In the genomic region with DNA sequence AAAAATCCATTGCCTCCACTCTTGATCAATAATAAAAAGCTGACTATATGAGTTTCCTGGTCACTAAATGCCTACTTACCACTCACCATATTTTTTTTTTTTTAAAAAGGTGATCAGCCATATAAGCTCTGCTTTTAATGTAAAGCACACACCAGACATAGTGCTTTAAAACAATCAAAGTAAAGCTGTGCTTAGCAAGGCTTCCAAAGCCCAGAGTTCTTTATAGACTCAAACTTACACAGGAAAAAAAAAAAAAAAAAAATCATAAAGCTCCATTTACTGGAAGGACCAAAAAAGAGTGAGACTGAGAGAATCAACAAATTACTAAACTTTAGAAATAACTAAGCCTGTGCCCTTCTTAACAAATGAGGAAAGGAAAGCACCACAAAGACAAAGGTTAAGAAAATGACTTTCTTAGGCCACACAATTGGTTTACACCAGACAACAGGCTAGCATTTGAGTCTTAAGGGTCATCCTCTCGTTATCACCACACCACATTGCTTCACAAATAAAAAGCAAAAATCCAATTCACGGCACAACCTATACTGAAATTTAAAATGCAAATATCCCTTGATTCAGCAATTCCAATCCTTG, we compare ENCODE assay signal across 1 cellular context.
TF ChIP-seq lines count a peak whose summit lies in the region.

No MANE protein-coding gene starts in this region.

TF ChIP-seq in K562, 482 proteins besides CTCF, POLR2A, EP300 and RAD21:
- TF ChIP-seq, protein P1, sequence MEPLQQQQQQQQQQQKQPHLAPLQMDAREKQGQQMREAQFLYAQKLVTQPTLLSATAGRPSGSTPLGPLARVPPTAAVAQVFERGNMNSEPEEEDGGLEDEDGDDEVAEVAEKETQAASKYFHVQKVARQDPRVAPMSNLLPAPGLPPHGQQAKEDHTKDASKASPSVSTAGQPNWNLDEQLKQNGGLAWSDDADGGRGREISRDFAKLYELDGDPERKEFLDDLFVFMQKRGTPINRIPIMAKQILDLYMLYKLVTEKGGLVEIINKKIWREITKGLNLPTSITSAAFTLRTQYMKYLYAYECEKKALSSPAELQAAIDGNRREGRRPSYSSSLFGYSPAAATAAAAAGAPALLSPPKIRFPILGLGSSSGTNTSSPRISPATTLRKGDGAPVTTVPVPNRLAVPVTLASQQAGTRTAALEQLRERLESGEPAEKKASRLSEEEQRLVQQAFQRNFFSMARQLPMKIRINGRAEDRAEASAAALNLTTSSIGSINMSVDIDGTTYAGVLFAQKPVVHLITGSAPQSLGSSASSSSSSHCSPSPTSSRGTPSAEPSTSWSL (CRISPR knock-in tag; IDR thresholded peaks at IDR 0.05; ENCODE audit: borderline replicate concordance) = no peak
- TF ChIP-seq ZNF316 (IDR thresholded peaks at IDR 0.05) (peak; percentile 34), SRSF3 (IDR thresholded peaks at IDR 0.05; ENCODE audit: insufficient read depth, low read length) (no peak), C11orf30 (IDR thresholded peaks at IDR 0.05; ENCODE audit: low read depth) (peak; percentile 14; the same call in 1 of the 2 replicates), HNRNPK (IDR thresholded peaks at IDR 0.05; ENCODE audit: low read depth, low read length, poor library complexity, severe bottlenecking) (no peak), ZNF175 (CRISPR knock-in tag; IDR thresholded peaks at IDR 0.05; ENCODE audit: low read depth) (no peak), DACH1 (IDR thresholded peaks at IDR 0.05; ENCODE audit: partially characterized antibody) (no peak), RBM34 (IDR thresholded peaks at IDR 0.05; ENCODE audit: borderline replicate concordance, insufficient read depth, low read length) (no peak), ZFX (CRISPR knock-in tag; IDR thresholded peaks at IDR 0.05) (no peak), KLF1 (tag; IDR thresholded peaks at IDR 0.05) (no peak), GATAD2B (IDR thresholded peaks at IDR 0.05; ENCODE audit: borderline replicate concordance) (no peak)
- TF ChIP-seq, protein P2, sequence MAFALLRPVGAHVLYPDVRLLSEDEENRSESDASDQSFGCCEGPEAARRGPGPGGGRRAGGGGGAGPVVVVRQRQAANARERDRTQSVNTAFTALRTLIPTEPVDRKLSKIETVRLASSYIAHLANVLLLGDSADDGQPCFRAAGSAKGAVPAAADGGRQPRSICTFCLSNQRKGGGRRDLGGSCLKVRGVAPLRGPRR (CRISPR knock-in tag; IDR thresholded peaks at IDR 0.05) = no peak
- TF ChIP-seq, protein P3, sequence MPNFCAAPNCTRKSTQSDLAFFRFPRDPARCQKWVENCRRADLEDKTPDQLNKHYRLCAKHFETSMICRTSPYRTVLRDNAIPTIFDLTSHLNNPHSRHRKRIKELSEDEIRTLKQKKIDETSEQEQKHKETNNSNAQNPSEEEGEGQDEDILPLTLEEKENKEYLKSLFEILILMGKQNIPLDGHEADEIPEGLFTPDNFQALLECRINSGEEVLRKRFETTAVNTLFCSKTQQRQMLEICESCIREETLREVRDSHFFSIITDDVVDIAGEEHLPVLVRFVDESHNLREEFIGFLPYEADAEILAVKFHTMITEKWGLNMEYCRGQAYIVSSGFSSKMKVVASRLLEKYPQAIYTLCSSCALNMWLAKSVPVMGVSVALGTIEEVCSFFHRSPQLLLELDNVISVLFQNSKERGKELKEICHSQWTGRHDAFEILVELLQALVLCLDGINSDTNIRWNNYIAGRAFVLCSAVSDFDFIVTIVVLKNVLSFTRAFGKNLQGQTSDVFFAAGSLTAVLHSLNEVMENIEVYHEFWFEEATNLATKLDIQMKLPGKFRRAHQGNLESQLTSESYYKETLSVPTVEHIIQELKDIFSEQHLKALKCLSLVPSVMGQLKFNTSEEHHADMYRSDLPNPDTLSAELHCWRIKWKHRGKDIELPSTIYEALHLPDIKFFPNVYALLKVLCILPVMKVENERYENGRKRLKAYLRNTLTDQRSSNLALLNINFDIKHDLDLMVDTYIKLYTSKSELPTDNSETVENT (CRISPR knock-in tag; IDR thresholded peaks at IDR 0.05) = no peak
- TF ChIP-seq, protein P4, sequence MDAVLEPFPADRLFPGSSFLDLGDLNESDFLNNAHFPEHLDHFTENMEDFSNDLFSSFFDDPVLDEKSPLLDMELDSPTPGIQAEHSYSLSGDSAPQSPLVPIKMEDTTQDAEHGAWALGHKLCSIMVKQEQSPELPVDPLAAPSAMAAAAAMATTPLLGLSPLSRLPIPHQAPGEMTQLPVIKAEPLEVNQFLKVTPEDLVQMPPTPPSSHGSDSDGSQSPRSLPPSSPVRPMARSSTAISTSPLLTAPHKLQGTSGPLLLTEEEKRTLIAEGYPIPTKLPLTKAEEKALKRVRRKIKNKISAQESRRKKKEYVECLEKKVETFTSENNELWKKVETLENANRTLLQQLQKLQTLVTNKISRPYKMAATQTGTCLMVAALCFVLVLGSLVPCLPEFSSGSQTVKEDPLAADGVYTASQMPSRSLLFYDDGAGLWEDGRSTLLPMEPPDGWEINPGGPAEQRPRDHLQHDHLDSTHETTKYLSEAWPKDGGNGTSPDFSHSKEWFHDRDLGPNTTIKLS (IDR thresholded peaks at IDR 0.05; ENCODE audit: borderline replicate concordance, low read depth) = no peak
